8 cellular contexts compared by ENCODE assay signal in genomic region chr7:44767912-44768662, GRCh38. TPM values are rescaled to one million over a fixed set of nuclear protein-coding genes. Genes with fewer than 3 reads are reported as not detected.
DNase-seq lines count a peak whose midpoint lies in the region; ATAC-seq and TF ChIP-seq lines count a peak whose summit lies in the region.

No MANE protein-coding gene starts in this region.

- H3K4me2 ChIP-seq in mesenchymal stem cell (ENCODE audit: low read length, poor library complexity, severe bottlenecking): no peak overlapping the region

- TF ChIP-seq CTCF in transverse colon (IDR thresholded peaks at IDR 0.05): no peak

- no peak for ATAC-seq in HG03097 (IDR thresholded peaks at IDR 0.05; ENCODE audit: low FRiP score, unreplicated experiment)

- CTCF ChIA-PET in activated naive CD4-positive, alpha-beta T cell treated with anti-CD3 and anti-CD28 coated beads, Interleukin-2, amount 10 ng/mL, durations not matched to agents 7 days and 5 days (lab: Charles Lee): no interaction called here

- peaks cover 41% of the 10 kb centered on the region for H3K4me1 Mint-ChIP-seq in activated naive CD4-positive, alpha-beta T cell treated with anti-CD3 and anti-CD28 coated beads, Interleukin-2, amount 10 ng/mL, durations not matched to agents 7 days and 5 days

- peaks cover 5% of the 10 kb centered on the region for H3K27me3 Mint-ChIP-seq in activated naive CD4-positive, alpha-beta T cell treated with anti-CD3 and anti-CD28 coated beads, Interleukin-2, amount 10 ng/mL, durations not matched to agents 7 days and 5 days

- H3K4me3 ChIP-seq in mesenchymal stem cell (ENCODE audit: insufficient read depth in 1 of 2, low read depth in 1 of 2, low read length in 2 of 2) (no peak overlapping the region), transverse colon (no peak overlapping the region)

- H2BK5ac ChIP-seq in mesenchymal stem cell (ENCODE audit: low read depth, low read length, poor library complexity, severe bottlenecking): no peak overlapping the region

- no peak overlapping the region for H4K8ac ChIP-seq in mesenchymal stem cell (ENCODE audit: low read length)

- WGBS in mesenchymal stem cell: 69% methylated on average over 13 of the region's 13 CpGs
- 25% methylated on average over 13 of the region's 13 CpGs; no CpG with 5 or more reads in 1 of the 2 donors for WGBS in transverse colon (ENCODE audit: low coverage in 1 of 2), 2 donors

- no peak overlapping the region for H2BK15ac ChIP-seq in mesenchymal stem cell (ENCODE audit: low read depth, poor library complexity, severe bottlenecking)

- no peak for TF ChIP-seq EP300 in transverse colon (IDR thresholded peaks at IDR 0.05; ENCODE audit: low read depth)

- intact Hi-C loops in transverse colon (cut with DNase I; ENCODE audit: low total_unique reads): no loop called here

- peak overlapping the region; percentile 23 for H3K9ac ChIP-seq in mesenchymal stem cell (ENCODE audit: low read length)

- H3K36me3 ChIP-seq in mesenchymal stem cell (ENCODE audit: control insufficient read depth in 1 of 2, insufficient read depth in 2 of 2, low read depth in 1 of 2, low read length in 2 of 2): peaks cover 49 to 59% of the 10 kb centered on the region in 2 experiments
- peaks cover 0 to 37% (median 10%) of the 10 kb centered on the region in 4 donors for H3K36me3 ChIP-seq in transverse colon

- peaks cover 39% of the 10 kb centered on the region for H3K36me3 Mint-ChIP-seq in activated naive CD4-positive, alpha-beta T cell treated with anti-CD3 and anti-CD28 coated beads, Interleukin-2, amount 10 ng/mL, durations not matched to agents 7 days and 5 days

- peaks cover 27% of the 10 kb centered on the region for H3K4me1 ChIP-seq in mesenchymal stem cell (ENCODE audit: control insufficient read depth, insufficient read depth, low read depth, low read length)
- peaks cover 26 to 36% (median 34%) of the 10 kb centered on the region in 4 donors for H3K4me1 ChIP-seq in transverse colon

- no peak overlapping the region for H3K27ac ChIP-seq in mesenchymal stem cell (ENCODE audit: low read length, poor library complexity, severe bottlenecking)
- H3K27ac ChIP-seq in transverse colon: peak overlapping the region; percentile 68 to 85 (median 78)

- peak; percentile 61 for DNase-seq in activated naive CD4-positive, alpha-beta T cell treated with anti-CD3 and anti-CD28 coated beads, Interleukin-2, amount 10 ng/mL, durations not matched to agents 7 days and 5 days
- DNase-seq in activated naive CD4-positive, alpha-beta T cell treated with anti-CD3 and anti-CD28 coated beads, Interleukin-2, amount 50 U/mL, for 16 hours: no peak
- DNase-seq in NCI-H2171 (lab: John Stamatoyannopoulos, UW): peak; percentile 89
- DNase-seq in central memory CD4-positive, alpha-beta T cell: peak; percentile 23
- DNase-seq in mesenchymal stem cell: peak; percentile 55
- DNase-seq in transverse colon: peak; percentile 85
- no peak for DNase-seq in NCI-H226

- no peak overlapping the region for H2AFZ ChIP-seq in mesenchymal stem cell (ENCODE audit: low read depth, low read length)

- peak overlapping the region; percentile 73 for H3K27ac Mint-ChIP-seq in activated naive CD4-positive, alpha-beta T cell treated with anti-CD3 and anti-CD28 coated beads, Interleukin-2, amount 10 ng/mL, durations not matched to agents 7 days and 5 days

- no peak overlapping the region for H3K18ac ChIP-seq in mesenchymal stem cell (ENCODE audit: low read depth in 1 of 2, low read length in 2 of 2)

- H3K23ac ChIP-seq in mesenchymal stem cell (ENCODE audit: low read length in 2 of 2): no peak overlapping the region

- H3K27me3 ChIP-seq in mesenchymal stem cell (ENCODE audit: control insufficient read depth in 1 of 2, insufficient read depth in 1 of 2, low read length in 2 of 2) (peaks cover 0 to 6% of the 10 kb centered on the region in 2 experiments), transverse colon (no peaks in the 10 kb centered on the region)

- no peak overlapping the region for H2BK12ac ChIP-seq in mesenchymal stem cell (ENCODE audit: low read length in 2 of 2)

- no peak overlapping the region for H3K4me3 Mint-ChIP-seq in activated naive CD4-positive, alpha-beta T cell treated with anti-CD3 and anti-CD28 coated beads, Interleukin-2, amount 10 ng/mL, durations not matched to agents 7 days and 5 days

- H3K14ac ChIP-seq in mesenchymal stem cell (ENCODE audit: low read length in 2 of 2): no peak overlapping the region

- H2BK120ac ChIP-seq in mesenchymal stem cell (ENCODE audit: low read depth, low read length): no peak overlapping the region

- no peak overlapping the region for H2AK5ac ChIP-seq in mesenchymal stem cell (ENCODE audit: low read length, severe bottlenecking)

- no peak overlapping the region for H4K91ac ChIP-seq in mesenchymal stem cell (ENCODE audit: low read length)

- H3K9me3 Mint-ChIP-seq in activated naive CD4-positive, alpha-beta T cell treated with anti-CD3 and anti-CD28 coated beads, Interleukin-2, amount 10 ng/mL, durations not matched to agents 7 days and 5 days: no peaks in the 10 kb centered on the region

- H3K9me3 ChIP-seq in mesenchymal stem cell (ENCODE audit: control insufficient read depth, low read length): no peaks in the 10 kb centered on the region
- no peaks in the 10 kb centered on the region for H3K9me3 ChIP-seq in transverse colon

- in situ Hi-C loops in transverse colon (cut with MboI; ENCODE audit: low pct_ligation_motif_present in 1 of 4, low pct_unique_long_range_greater_than_20kb in 1 of 4, low sequenced_read_pairs in 3 of 4): loop anchor here in 2 of 4 donors (25.0 kb wide), 1 partner anchor 181 kb away; the partner anchor contains the start of gene TMED4 (in 2 of the 2)

- H3K4ac ChIP-seq in mesenchymal stem cell (ENCODE audit: low read depth in 1 of 2, low read length in 2 of 2): no peak overlapping the region

- H3K79me1 ChIP-seq in mesenchymal stem cell (replicated peaks; ENCODE audit: low read length, poor library complexity, severe bottlenecking): peaks cover 6% of the 10 kb centered on the region

- no peak for TF ChIP-seq POLR2A in transverse colon (IDR thresholded peaks at IDR 0.05)

RNA-seq across cellular contexts. Expression of gene ZMIZ2, which starts 19.4 kb away (rescaled TPM):
- 38.9 TPM for polyA plus RNA-seq in mesenchymal stem cell (2013, experiment 1 of 2)
- 36.0 TPM for polyA plus RNA-seq in mesenchymal stem cell (2013, experiment 2 of 2)
- total RNA-seq in transverse colon: 10 to 100 TPM; 40.6 to 92.7 (median 69.3) TPM

RNA-seq across cellular contexts. Expression of gene PPIA, which starts 28.4 kb away (rescaled TPM):
- polyA plus RNA-seq in mesenchymal stem cell (2013, experiment 1 of 2): 2,030 TPM
- polyA plus RNA-seq in mesenchymal stem cell (2013, experiment 2 of 2): 2,181 TPM
- 1,000 to 10,000 TPM in 1 of 4 donors, 100 to 1,000 TPM in 3; 631 to 1,290 (median 820) TPM for total RNA-seq in transverse colon

Comparison
In these comparisons a context has a peak if more than half of its experiments do, and no peak if none do; other contexts are left out.
1. DNase-seq: peak in activated naive CD4-positive, alpha-beta T cell treated with anti-CD3 and anti-CD28 coated beads, Interleukin-2, amount 10 ng/mL, durations not matched to agents 7 days and 5 days (single experiment), NCI-H2171 (single experiment), central memory CD4-positive, alpha-beta T cell (single experiment), mesenchymal stem cell (single experiment) and transverse colon (single experiment); none in activated naive CD4-positive, alpha-beta T cell treated with anti-CD3 and anti-CD28 coated beads, Interleukin-2, amount 50 U/mL, for 16 hours (single experiment) and NCI-H226 (single experiment).